26 cellular contexts compared by ENCODE assay signal in genomic region chr18:32460046-32460785, GRCh38. TPM values are rescaled to one million over a fixed set of nuclear protein-coding genes. Genes with fewer than 3 reads are reported as not detected.
DNase-seq lines count a peak whose midpoint lies in the region; ATAC-seq and TF ChIP-seq lines count a peak whose summit lies in the region.
"Had no signal": no experiment of that assay in that cellular context is flagged by ENCODE, and none has a peak within 500 bp of the region (broad histone marks: within the 10 kb centered on the region; RNA-seq: fewer than 3 reads in every experiment).

No MANE protein-coding gene starts in this region.

- no peaks in the 10 kb centered on the region for H3K9me3 ChIP-seq in heart left ventricle
- H3K9me3 ChIP-seq in right cardiac atrium (ENCODE audit: control insufficient read depth, low read length), result no peaks in the 10 kb centered on the region
- H3K9me3 ChIP-seq in duodenal mucosa (ENCODE audit: control insufficient read depth in 1 of 2, low read length in 2 of 2), result no peaks in the 10 kb centered on the region
- H3K9me3 ChIP-seq in naive thymus-derived CD4-positive, alpha-beta T cell (ENCODE audit: control insufficient read depth in 2 of 3, low read length in 3 of 3), result no peaks in the 10 kb centered on the region
- H3K9me3 ChIP-seq: ascending aorta, BLaER1, Caco-2, HAP-1, prostate gland, upper lobe of left lung had no signal

- CTCF ChIA-PET in naive thymus-derived CD4-positive, alpha-beta T cell (lab: Charles Lee), result no interaction called here

- ATAC-seq in heart left ventricle (peak in 3 of 4 donors; percentile 46 to 68 (median 59)), right cardiac atrium (no peak), HG02623 (IDR thresholded peaks at IDR 0.05; ENCODE audit: unreplicated experiment) (no peak), HG03439 (IDR thresholded peaks at IDR 0.05; ENCODE audit: unreplicated experiment) (no peak)
- ATAC-seq in naive thymus-derived CD4-positive, alpha-beta T cell, result no peak
- ATAC-seq: foreskin keratinocyte had no signal

- 40 to 54% (median 51%) methylated on average over 4 of the region's 4 CpGs for WGBS in heart left ventricle, 4 donors
- 64% methylated on average over 4 of the region's 4 CpGs for WGBS in right cardiac atrium

- no peak for DNase-seq in heart left ventricle
- DNase-seq in right cardiac atrium, result no peak
- peak; percentile 18 for DNase-seq in myocyte (ENCODE audit: low read depth)
- no peak for DNase-seq in naive thymus-derived CD4-positive, alpha-beta T cell
- DNase-seq: activated B cell treated with CpG ODN at 0.5 μM for 24 hours; activated CD4-positive, alpha-beta T cell treated with anti-CD3 and anti-CD28 coated beads, Interleukin-2, amount 50 U/mL, for 4 hours; activated CD8-positive, alpha-beta memory T cell treated with anti-CD3 and anti-CD28 coated beads, Interleukin-2, amount 50 U/mL, for 4 hours; Caco-2; effector CD8-positive, alpha-beta T cell; foreskin keratinocyte; mesendoderm; NCI-H1436 treated with DMSO at 0.1 percent for 48 hours; NCI-H526 treated with DMSO at 0.1 percent for 48 hours; T1000; upper lobe of left lung had no signal

- H3K4me1 ChIP-seq in heart left ventricle (peaks cover 0 to 53% (median 13%) of the 10 kb centered on the region in 12 donors), right cardiac atrium (ENCODE audit: control insufficient read depth, insufficient read depth, low read length) (peaks cover 1% of the 10 kb centered on the region), duodenal mucosa (ENCODE audit: control insufficient read depth in 1 of 2, insufficient read depth in 2 of 2, low read length in 2 of 2) (peaks cover 0 to 7% of the 10 kb centered on the region in 2 donors)
- no peaks in the 10 kb centered on the region for H3K4me1 ChIP-seq in naive thymus-derived CD4-positive, alpha-beta T cell (ENCODE audit: control insufficient read depth in 2 of 2, insufficient read depth in 2 of 2, low read length in 2 of 2)
- H3K4me1 ChIP-seq: ascending aorta, BLaER1, Caco-2, foreskin keratinocyte, prostate gland, upper lobe of left lung had no signal

- TF ChIP-seq CTCF in heart left ventricle (IDR thresholded peaks at IDR 0.05), result no peak

- H3K4me3 Mint-ChIP-seq in naive thymus-derived CD4-positive, alpha-beta T cell, result no peak overlapping the region
- H3K4me3 Mint-ChIP-seq: activated B cell treated with CpG ODN at 0.5 μM for 24 hours; activated naive CD8-positive, alpha-beta T cell; stimulated activated naive CD8-positive, alpha-beta T cell treated with anti-CD3 and anti-CD28 coated beads, Interleukin-15, Interleukin-2, amounts not matched to agents 100 ng/mL and 50 ng/mL, for 24 hours had no signal

- no peaks in the 10 kb centered on the region for H3K4me1 Mint-ChIP-seq in naive thymus-derived CD4-positive, alpha-beta T cell
- H3K4me1 Mint-ChIP-seq: activated B cell treated with CpG ODN at 0.5 μM for 24 hours had no signal

- H3K27me3 ChIP-seq in heart left ventricle, result peaks cover 0 to 4% (median 0%) of the 10 kb centered on the region in 9 donors
- no peaks in the 10 kb centered on the region for H3K27me3 ChIP-seq in right cardiac atrium (ENCODE audit: control insufficient read depth, insufficient read depth)
- H3K27me3 ChIP-seq in duodenal mucosa (ENCODE audit: control insufficient read depth in 1 of 2, insufficient read depth in 2 of 2, low read length in 2 of 2), result no peaks in the 10 kb centered on the region
- no peaks in the 10 kb centered on the region for H3K27me3 ChIP-seq in naive thymus-derived CD4-positive, alpha-beta T cell (ENCODE audit: control insufficient read depth in 2 of 2, insufficient read depth in 2 of 2, low read length in 2 of 2)
- H3K27me3 ChIP-seq: ascending aorta, BLaER1, foreskin keratinocyte, upper lobe of left lung had no signal

- peak overlapping the region in 8 of 12 donors; percentile 8 to 36 (median 24) for H3K27ac ChIP-seq in heart left ventricle
- H3K27ac ChIP-seq in right cardiac atrium (ENCODE audit: low read length), result no peak overlapping the region
- peak overlapping the region; percentile 30 for H3K27ac ChIP-seq in duodenal mucosa (ENCODE audit: low read depth, low read length)
- H3K27ac ChIP-seq in temporal lobe (ENCODE audit: low read depth, low read length), result peak overlapping the region; percentile 4
- H3K27ac ChIP-seq in naive thymus-derived CD4-positive, alpha-beta T cell (ENCODE audit: low read depth, low read length), result no peak overlapping the region
- H3K27ac ChIP-seq: ascending aorta, BLaER1, foreskin keratinocyte, prostate gland, upper lobe of left lung had no signal

- H3K27ac Mint-ChIP-seq in naive thymus-derived CD4-positive, alpha-beta T cell, result no peak overlapping the region
- H3K27ac Mint-ChIP-seq: activated B cell treated with CpG ODN at 0.5 μM for 24 hours; activated naive CD8-positive, alpha-beta T cell; activated T-helper 2 cell treated with anti-CD3 and anti-CD28 coated beads, Interferon-gamma antibody, Interleukin-2, Interleukin-4, amounts not matched to agents 10 μg/mL and 5 μg/mL and 100 μg/mL, durations not matched to agents 14 hours and 24 hours and 36 hours; stimulated activated naive CD8-positive, alpha-beta T cell treated with anti-CD3 and anti-CD28 coated beads, Interleukin-15, Interleukin-2, amounts not matched to agents 100 ng/mL and 50 ng/mL, for 24 hours had no signal

- TF ChIP-seq POLR2A in heart left ventricle (IDR thresholded peaks at IDR 0.05), result no peak

- peaks cover 0 to 5% (median 0%) of the 10 kb centered on the region in 5 donors for H3K36me3 Mint-ChIP-seq in naive thymus-derived CD4-positive, alpha-beta T cell
- H3K36me3 Mint-ChIP-seq: activated naive CD8-positive, alpha-beta T cell had no signal

- intact Hi-C loops in heart left ventricle (cut with DNase I) (loop anchor here in 6 of 10 donors (10.0 kb wide), 4 partner anchors 75 to 125 kb away; no protein-coding TSS in a partner anchor), right cardiac atrium (cut with DNase I) (no loop called here)
- intact Hi-C loops in naive thymus-derived CD4-positive, alpha-beta T cell (cut with micrococcal nuclease), result no loop called here

- H3K4me3 ChIP-seq in heart left ventricle, result peak overlapping the region in 2 of 12 donors; percentile 7 to 13
- no peak overlapping the region for H3K4me3 ChIP-seq in right cardiac atrium (ENCODE audit: low read length)
- no peak overlapping the region for H3K4me3 ChIP-seq in duodenal mucosa (ENCODE audit: low read depth in 1 of 2, low read length in 2 of 2)
- no peak overlapping the region for H3K4me3 ChIP-seq in naive thymus-derived CD4-positive, alpha-beta T cell (ENCODE audit: low read length)
- H3K4me3 ChIP-seq: ascending aorta, BLaER1, HAP-1, prostate gland, upper lobe of left lung had no signal

- no peaks in the 10 kb centered on the region for H3K36me3 ChIP-seq in heart left ventricle
- H3K36me3 ChIP-seq in duodenal mucosa (ENCODE audit: control insufficient read depth in 1 of 2, insufficient read depth in 2 of 2, low read length in 2 of 2), result no peaks in the 10 kb centered on the region
- H3K36me3 ChIP-seq in naive thymus-derived CD4-positive, alpha-beta T cell (ENCODE audit: control insufficient read depth in 2 of 3, insufficient read depth in 3 of 3, low read length in 3 of 3), result no peaks in the 10 kb centered on the region
- H3K36me3 ChIP-seq: ascending aorta, BLaER1, HAP-1, prostate gland, upper lobe of left lung had no signal

- peaks cover 29 to 59% (median 50%) of the 10 kb centered on the region in 5 donors for H3K27me3 Mint-ChIP-seq in naive thymus-derived CD4-positive, alpha-beta T cell

- POLR2A ChIA-PET in naive thymus-derived CD4-positive, alpha-beta T cell (lab: Charles Lee), result no interaction called here

- H3K9ac ChIP-seq in duodenal mucosa (ENCODE audit: low read depth in 1 of 2, low read length in 2 of 2), result no peak overlapping the region
- H3K9ac ChIP-seq: BLaER1 had no signal

- peaks cover 0 to 5% (median 0%) of the 10 kb centered on the region in 11 donors for H3K9me3 Mint-ChIP-seq in naive thymus-derived CD4-positive, alpha-beta T cell
- H3K9me3 Mint-ChIP-seq: activated B cell treated with CpG ODN at 0.5 μM for 24 hours; activated T-helper 2 cell treated with anti-CD3 and anti-CD28 coated beads, Interferon-gamma antibody, Interleukin-2, Interleukin-4, amounts not matched to agents 10 μg/mL and 5 μg/mL and 100 μg/mL, durations not matched to agents 14 hours and 24 hours and 36 hours; stimulated activated naive CD8-positive, alpha-beta T cell treated with anti-CD3 and anti-CD28 coated beads, Interleukin-15, Interleukin-2, amounts not matched to agents 100 ng/mL and 50 ng/mL, for 24 hours had no signal

RNA-seq across cellular contexts. Expression of gene GAREM1, which starts 10.5 kb away (rescaled TPM):
- total RNA-seq in heart left ventricle, result 10 to 100 TPM in 8 of 9 donors, 1 to 10 TPM in 1; 8.8 to 28.8 (median 13.4) TPM
- polyA plus RNA-seq in heart left ventricle, result 10 to 100 TPM in 1 of 2 donors, 1 to 10 TPM in 1; 1.8 to 13.0 TPM
- total RNA-seq in right cardiac atrium, result 10 to 100 TPM in 3 of 4 donors, 1 to 10 TPM in 1; 9.6 to 14.8 (median 12.9) TPM
- polyA plus RNA-seq in right cardiac atrium, result 2.9 TPM
- total RNA-seq in myocyte, result 7.2 and 7.7 TPM in 2 replicates
- 4.0 TPM for polyA plus RNA-seq in myocyte (2012)
- total RNA-seq in temporal lobe, result 38.1 TPM
- total RNA-seq in naive thymus-derived CD4-positive, alpha-beta T cell, result under 1 TPM in 3 of 5 experiments, not detected in 2; 0.13 to 0.51 (median 0.43) TPM
- 1 to 10 TPM in 1 of 2 donors, under 1 TPM in 1; 0.06 to 1.0 TPM for polyA plus RNA-seq in naive thymus-derived CD4-positive, alpha-beta T cell
- total RNA-seq: activated B cell treated with CpG ODN at 0.5 μM for 24 hours; activated T-helper 2 cell treated with anti-CD3 and anti-CD28 coated beads, Interferon-gamma antibody, Interleukin-2, Interleukin-4, amounts not matched to agents 10 μg/mL and 5 μg/mL and 100 μg/mL, durations not matched to agents 14 hours and 24 hours and 36 hours had no signal

Comparison
In these comparisons a context has a peak if more than half of its experiments do, and no peak if none do; other contexts are left out.
1. ATAC-seq: peak in heart left ventricle (3 of 4); none in right cardiac atrium (0 of 2), HG02623 (single experiment), naive thymus-derived CD4-positive, alpha-beta T cell (single experiment) and HG03439 (single experiment).
2. H3K27ac ChIP-seq: peak in heart left ventricle (8 of 12), duodenal mucosa (single experiment) and temporal lobe (single experiment); none in right cardiac atrium (single experiment) and naive thymus-derived CD4-positive, alpha-beta T cell (single experiment).
3. intact Hi-C loops: an anchor here in heart left ventricle (10.0 kb wide); none called in right cardiac atrium and naive thymus-derived CD4-positive, alpha-beta T cell.